ENCODE assay signal across 3 cellular contexts in genomic region chr1:231348856-231349255, GRCh38. TPM values are rescaled to one million over a fixed set of nuclear protein-coding genes. Genes with fewer than 3 reads are reported as not detected.
DNase-seq lines count a peak whose midpoint lies in the region; ATAC-seq, FAIRE-seq and TF ChIP-seq lines count a peak whose summit lies in the region.
"Not testable (repeated sequence)": the region's sequence is repeated elsewhere in the genome, so short reads cannot be mapped to it uniquely, and the experiment has no call there.

No MANE protein-coding gene starts in this region.

- peaks cover 53% of the 10 kb centered on the region for H3K36me3 Mint-ChIP-seq in central memory CD8-positive, alpha-beta T cell (ENCODE audit: insufficient read depth)

- FAIRE-seq in K562 (lab: Jason Lieb, UNC): not testable (repeated sequence)

- peaks cover 78 to 84% of the 10 kb centered on the region in 2 experiments for H3K36me3 ChIP-seq in HEK293 (ENCODE audit: control insufficient read depth in 2 of 2, insufficient read depth in 1 of 2, low read length in 2 of 2)
- H3K36me3 ChIP-seq in K562 (ENCODE audit: control insufficient read depth, insufficient read depth, low read length): peaks cover 69% of the 10 kb centered on the region

- not testable (repeated sequence) for H3K27me3 ChIP-seq in K562 (ENCODE audit: control insufficient read depth in 2 of 2, insufficient read depth in 2 of 2, low read length in 2 of 2)

- in situ Hi-C loops in K562 (cut with MboI): not testable (repeated sequence)

- TF ChIP-seq POLR2A in K562 (conservative IDR thresholded peaks at IDR 0.05): not testable (repeated sequence)

- H3K4me3 Mint-ChIP-seq in central memory CD8-positive, alpha-beta T cell: not testable (repeated sequence)

- TF ChIP-seq RAD21 in K562 (CRISPR knock-in tag; conservative IDR thresholded peaks at IDR 0.05 in 1 of 2, IDR thresholded peaks at IDR 0.05 in 1 of 2): not testable (repeated sequence)

- not testable (repeated sequence) for H3K27me3 Mint-ChIP-seq in central memory CD8-positive, alpha-beta T cell

- not testable (repeated sequence) for H3K4me1 ChIP-seq in HEK293 (ENCODE audit: control insufficient read depth, insufficient read depth, low read length); K562 (replicated peaks in 1 of 2; ENCODE audit: control insufficient read depth in 2 of 2, insufficient read depth in 2 of 2, low read length in 2 of 2)

- TF ChIP-seq EP300 in K562 (IDR thresholded peaks at IDR 0.05; ENCODE audit: low read length): not testable (repeated sequence)

- not testable (repeated sequence) for H2AFZ ChIP-seq in K562 (ENCODE audit: low read depth, low read length)

- TF ChIP-seq CTCF in HEK293 (tag by site-specific recombination; IDR thresholded peaks at IDR 0.05); K562 (IDR thresholded peaks at IDR 0.05 in 2 of 3, conservative IDR thresholded peaks at IDR 0.05 in 1 of 3; ENCODE audit: insufficient read depth in 2 of 3, low read depth in 1 of 3, low read length in 3 of 3): not testable (repeated sequence)

- WGBS in K562 (ENCODE audit: insufficient coverage, low coverage, missing lambda C conversion rate): 86% methylated on average over 1 of the region's 1 CpG

- not testable (repeated sequence) for H3K4me3 ChIP-seq in HEK293 (ENCODE audit: low read depth, low read length); K562

- DNase-seq in K562 (ENCODE audit: extremely low read depth in 1 of 4, low spot score in 3 of 4); central memory CD8-positive, alpha-beta T cell (ENCODE audit: low spot score in 2 of 2): not testable (repeated sequence)

- CTCF ChIA-PET in HEK293 (lab: Yijun Ruan, JAX): interaction anchor here (0.6 to 1.6 kb wide), 5 partner anchors 9 to 33 kb away, joined by 3 to 5 read pairs (median 4); no protein-coding TSS in a partner anchor
- CTCF ChIA-PET in K562 (lab: Yijun Ruan, JAX; ENCODE audit: low intra/inter-chr PET ratio): not testable (repeated sequence)

- POLR2A ChIA-PET in HEK293 (lab: Yijun Ruan, JAX) (interaction anchor here (3.2 kb wide), 1 partner anchor 11 kb away, joined by 14 read pairs; the partner anchor contains the start of genes EXOC8 and SPRTN), K562 (lab: Yijun Ruan, JAX) (interaction anchor here (1.2 to 2.2 kb wide), 3 partner anchors 9 to 12 kb away, joined by 3 to 10 read pairs (median 5); partner anchors contain the start of genes EXOC8 and SPRTN)

- peak overlapping the region; percentile 23 for H3K27ac Mint-ChIP-seq in central memory CD8-positive, alpha-beta T cell (ENCODE audit: low read depth)

- not testable (repeated sequence) for H3K4me2 ChIP-seq in K562 (ENCODE audit: insufficient read depth, low read length)

- H3K9me1 ChIP-seq in K562 (ENCODE audit: control insufficient read depth, insufficient read depth, low read length): not testable (repeated sequence)

- H3K9me3 Mint-ChIP-seq in central memory CD8-positive, alpha-beta T cell: not testable (repeated sequence)

- BruUV-seq in K562 (replicated peaks; lab: Mats Ljungman, UMichigan): not testable (repeated sequence)

- not testable (repeated sequence) for H3K9me3 ChIP-seq in HEK293 (ENCODE audit: control insufficient read depth, insufficient read depth, low read depth, low read length); K562 (replicated peaks; ENCODE audit: control insufficient read depth, insufficient read depth, low read depth, low read length)

- intact Hi-C loops in K562 (cut with micrococcal nuclease): not testable (repeated sequence)

- peaks cover 17% of the 10 kb centered on the region for H3K4me1 Mint-ChIP-seq in central memory CD8-positive, alpha-beta T cell

- H3K9ac ChIP-seq in K562 (ENCODE audit: insufficient read depth in 1 of 2, low read depth in 2 of 2, low read length in 2 of 2): not testable (repeated sequence)

- H3K27ac ChIP-seq in HEK293 (ENCODE audit: extremely low read depth, low read depth, low read length); K562 (ENCODE audit: extremely low read depth, low read depth, low read length): not testable (repeated sequence)

- not testable (repeated sequence) for H4K20me1 ChIP-seq in K562 (replicated peaks; ENCODE audit: control insufficient read depth, insufficient read depth, low read length)

- H3K79me2 ChIP-seq in K562 (ENCODE audit: control insufficient read depth, insufficient read depth, low read length): not testable (repeated sequence)

- not testable (repeated sequence) for ATAC-seq in K562; central memory CD8-positive, alpha-beta T cell (replicated peaks; ENCODE audit: extremely low read depth, poor library complexity, severe bottlenecking)

TF ChIP-seq in HEK293, 187 proteins besides CTCF, POLR2A, EP300 and RAD21:
- TF ChIP-seq ZNF121 (tag by site-specific recombination; IDR thresholded peaks at IDR 0.05): peak; percentile 92
TF ChIP-seq in HEK293: peak in this region for 1; not testable (repeated sequence) for 186.

TF ChIP-seq in K562, 482 proteins besides CTCF, POLR2A, EP300 and RAD21:
- TF ChIP-seq ZNF121 (CRISPR knock-in tag; conservative IDR thresholded peaks at IDR 0.05): peak; percentile 69

RNA-seq across cellular contexts. Expression of gene SPRTN, which starts 10.8 kb away (rescaled TPM):
- total RNA-seq in K562 (2011; cell fraction: chromatin; rRNA removed; ENCODE audit: low replicate concordance): 42.1 and 69.3 TPM in 2 replicates
- 30.9 and 32.4 TPM in 2 replicates for total RNA-seq in K562 (2011; cell fraction: nucleolus; rRNA removed)
- 37.6 and 46.4 TPM in 2 replicates for total RNA-seq in K562 (2011; cell fraction: nucleoplasm; rRNA removed)
- total RNA-seq in K562 (2014; rRNA removed): 28.6 and 32.5 TPM in 2 replicates
- 21.7 and 23.8 TPM in 2 replicates for total RNA-seq in K562 (2014; rRNA removed; fragmentation: Illumina TruSeq; extraction: Trizol)
- total RNA-seq in K562 (2015; rRNA removed; fragmentation: Illumina TruSeq; extraction: Trizol): 28.2 and 31.7 TPM in 2 replicates
- 21.2 and 23.3 TPM in 2 replicates for total RNA-seq in K562 (2021)
- 11.0 and 16.9 TPM in 2 replicates for polyA plus RNA-seq in K562 (2011; rRNA removed)
- 12.1 and 12.4 TPM in 2 replicates for polyA plus RNA-seq in K562 (2011; cell fraction: cytosol; rRNA removed)
- 16.3 and 17.6 TPM in 2 replicates for polyA plus RNA-seq in K562 (2011; cell fraction: nucleus; rRNA removed)
- polyA plus RNA-seq in K562 (2012): 8.8 and 11.4 TPM in 2 replicates
- polyA plus RNA-seq in K562 (2014; fragmentation: Illumina TruSeq; extraction: Trizol): 17.2 and 22.4 TPM in 2 replicates
- polyA plus RNA-seq in K562 (2014; fragmentation: Nextera tagmentation; extraction: Ambion mirVana): 10 to 100 TPM in 1 of 2 experiments, 1 to 10 TPM in 1; 8.1 to 10.1 TPM
- 20.0 and 21.7 TPM in 2 replicates for polyA plus RNA-seq in K562 (2014; rRNA removed)
- 31.0 and 32.1 TPM in 2 replicates for polyA minus RNA-seq in K562 (2011; rRNA and poly(A)+ RNA removed)
- 16.0 and 19.6 TPM in 2 replicates for polyA minus RNA-seq in K562 (2011; cell fraction: cytosol; rRNA and poly(A)+ RNA removed)
- 21.9 and 37.9 TPM in 2 replicates for polyA minus RNA-seq in K562 (2011; cell fraction: nucleus; rRNA and poly(A)+ RNA removed)

RNA-seq across cellular contexts. Expression of gene EXOC8, which starts 11.2 kb away (rescaled TPM):
- 11.3 and 16.8 TPM in 2 replicates for total RNA-seq in K562 (2011; cell fraction: chromatin; rRNA removed; ENCODE audit: low replicate concordance)
- 8.8 and 9.3 TPM in 2 replicates for total RNA-seq in K562 (2011; cell fraction: nucleolus; rRNA removed)
- 10.6 and 12.0 TPM in 2 replicates for total RNA-seq in K562 (2011; cell fraction: nucleoplasm; rRNA removed)
- 6.9 and 7.1 TPM in 2 replicates for total RNA-seq in K562 (2014; rRNA removed)
- total RNA-seq in K562 (2014; rRNA removed; fragmentation: Illumina TruSeq; extraction: Trizol): 12.7 and 13.2 TPM in 2 replicates
- 12.8 and 13.2 TPM in 2 replicates for total RNA-seq in K562 (2015; rRNA removed; fragmentation: Illumina TruSeq; extraction: Trizol)
- 12.1 and 13.6 TPM in 2 replicates for total RNA-seq in K562 (2021)
- 5.3 and 5.9 TPM in 2 replicates for polyA plus RNA-seq in K562 (2011; rRNA removed)
- polyA plus RNA-seq in K562 (2011; cell fraction: cytosol; rRNA removed): 2.3 and 3.5 TPM in 2 replicates
- 6.2 and 6.5 TPM in 2 replicates for polyA plus RNA-seq in K562 (2011; cell fraction: nucleus; rRNA removed)
- 5.0 and 5.2 TPM in 2 replicates for polyA plus RNA-seq in K562 (2012)
- polyA plus RNA-seq in K562 (2014; fragmentation: Illumina TruSeq; extraction: Trizol): 7.1 and 7.7 TPM in 2 replicates
- polyA plus RNA-seq in K562 (2014; fragmentation: Nextera tagmentation; extraction: Ambion mirVana): 1 to 10 TPM; 2.1 to 4.2 TPM
- 5.7 and 7.2 TPM in 2 replicates for polyA plus RNA-seq in K562 (2014; rRNA removed)
- polyA minus RNA-seq in K562 (2011; rRNA and poly(A)+ RNA removed): 13.4 and 14.7 TPM in 2 replicates
- 7.4 and 7.5 TPM in 2 replicates for polyA minus RNA-seq in K562 (2011; cell fraction: cytosol; rRNA and poly(A)+ RNA removed)
- polyA minus RNA-seq in K562 (2011; cell fraction: nucleus; rRNA and poly(A)+ RNA removed): 5.3 and 10.2 TPM in 2 replicates
